Comparison of ENCODE assay signal across 9 cellular contexts in genomic region chr5:88952344-88952743, GRCh38.
DNase-seq lines count a peak whose midpoint lies in the region; ATAC-seq and TF ChIP-seq lines count a peak whose summit lies in the region.
"Had no signal": no experiment of that assay in that cellular context is flagged by ENCODE, and none has a peak within 500 bp of the region (broad histone marks: within the 10 kb centered on the region; RNA-seq: fewer than 3 reads in every experiment).

No MANE protein-coding gene starts in this region.

- H3K27me3 ChIP-seq in adipocyte (replicated peaks; ENCODE audit: control insufficient read depth, insufficient read depth, low read length): no peaks in the 10 kb centered on the region
- no peaks in the 10 kb centered on the region for H3K27me3 ChIP-seq in psoas muscle (ENCODE audit: insufficient read depth in 3 of 3, low read length in 2 of 3)

- no peaks in the 10 kb centered on the region for H3K36me3 ChIP-seq in HEK293 (ENCODE audit: control insufficient read depth in 2 of 2, insufficient read depth in 1 of 2, low read length in 2 of 2)
- no peaks in the 10 kb centered on the region for H3K36me3 ChIP-seq in adipocyte (ENCODE audit: control insufficient read depth, insufficient read depth, low read length, severe bottlenecking)
- H3K36me3 ChIP-seq in psoas muscle (ENCODE audit: insufficient read depth in 1 of 2, low read depth in 1 of 2): no peaks in the 10 kb centered on the region

- H3K27ac ChIP-seq in HEK293 (ENCODE audit: extremely low read depth, low read depth, low read length) (no peak overlapping the region), psoas muscle (peak overlapping the region; percentile 71)

- H3K9me3 ChIP-seq in HEK293 (ENCODE audit: control insufficient read depth, insufficient read depth, low read depth, low read length) (no peaks in the 10 kb centered on the region), adipocyte (ENCODE audit: control insufficient read depth, low read length) (no peaks in the 10 kb centered on the region), psoas muscle (no peaks in the 10 kb centered on the region)

- DNase-seq in NCI-H2081 treated with DMSO at 0.1 percent for 48 hours (lab: John Stamatoyannopoulos, UW) (peak; percentile 41), adipocyte (ENCODE audit: low read depth) (peak; percentile 4), psoas muscle (no peak)
- no peak for DNase-seq in activated CD4-positive, CD25-positive, alpha-beta regulatory T cell treated with anti-CD3 and anti-CD28 coated beads, Interleukin-2, amount 50 U/mL, for 72 hours
- no peak for DNase-seq in activated effector memory CD4-positive, alpha-beta T cell treated with anti-CD3 and anti-CD28 coated beads, Interleukin-2, amount 50 U/mL, for 16 hours
- DNase-seq: activated T-cell treated with anti-CD3 and anti-CD28 coated beads, Interleukin-2, amount 50 U/mL, for 1 hour had no signal

- no peak overlapping the region for H3K4me3 ChIP-seq in HEK293 (ENCODE audit: low read depth, low read length)
- no peak overlapping the region for H3K4me3 ChIP-seq in adipocyte (ENCODE audit: low read length)
- peak overlapping the region; percentile 28 for H3K4me3 ChIP-seq in psoas muscle

- TF ChIP-seq CTCF in HEK293 (tag by site-specific recombination; IDR thresholded peaks at IDR 0.05) (no peak), psoas muscle (IDR thresholded peaks at IDR 0.05) (no peak)

- CTCF ChIA-PET in HEK293 (lab: Yijun Ruan, JAX): no interaction called here

- H3K4me1 ChIP-seq in HEK293 (ENCODE audit: control insufficient read depth, insufficient read depth, low read length): peaks cover 11% of the 10 kb centered on the region
- H3K4me1 ChIP-seq in adipocyte (ENCODE audit: control insufficient read depth, insufficient read depth, low read length): peaks cover 5% of the 10 kb centered on the region
- peaks cover 30% of the 10 kb centered on the region for H3K4me1 ChIP-seq in psoas muscle

- POLR2A ChIA-PET in HEK293 (lab: Yijun Ruan, JAX): no interaction called here

- WGBS in psoas muscle, 3 donors: 11 to 25% (median 22%) methylated on average over 2 of the region's 2 CpGs

- intact Hi-C loops in psoas muscle (cut with DNase I): no loop called here

- ATAC-seq in psoas muscle: peak; percentile 72 to 90 (median 78)
- ATAC-seq in GM19035 (IDR thresholded peaks at IDR 0.05; ENCODE audit: unreplicated experiment): no peak
- ATAC-seq in HG02623 (IDR thresholded peaks at IDR 0.05; ENCODE audit: unreplicated experiment): no peak

- no peak overlapping the region for H3K9ac ChIP-seq in adipocyte (ENCODE audit: low read length)

TF ChIP-seq in HEK293, 187 proteins besides CTCF, POLR2A, EP300 and RAD21 (continues in another document):
- TF ChIP-seq RBAK (tag by site-specific recombination; IDR thresholded peaks at IDR 0.05): no peak
- TF ChIP-seq ZNF280D (tag by site-specific recombination; IDR thresholded peaks at IDR 0.05): no peak
- no peak for TF ChIP-seq ZNF488 (tag by site-specific recombination; IDR thresholded peaks at IDR 0.05)
- no peak for TF ChIP-seq ZNF677 (tag by site-specific recombination; IDR thresholded peaks at IDR 0.05)
- no peak for TF ChIP-seq ZFP41 (tag by site-specific recombination; IDR thresholded peaks at IDR 0.05; ENCODE audit: borderline replicate concordance)
- TF ChIP-seq ZNF791 (tag by site-specific recombination; IDR thresholded peaks at IDR 0.05): no peak
- no peak for TF ChIP-seq ZNF26 (tag by site-specific recombination; IDR thresholded peaks at IDR 0.05)
- no peak for TF ChIP-seq ZNF654 (tag by site-specific recombination; IDR thresholded peaks at IDR 0.05; ENCODE audit: low read depth)
- no peak for TF ChIP-seq ZNF571 (tag by site-specific recombination; IDR thresholded peaks at IDR 0.05)
- TF ChIP-seq ELK4 (IDR thresholded peaks at IDR 0.05; ENCODE audit: borderline replicate concordance, low read depth, low read length): no peak
- TF ChIP-seq ZNF341 (tag by site-specific recombination; IDR thresholded peaks at IDR 0.05; ENCODE audit: low read depth): no peak
- TF ChIP-seq ZNF701 (tag by site-specific recombination; IDR thresholded peaks at IDR 0.05): no peak
- TF ChIP-seq ZBTB21 (tag by site-specific recombination; IDR thresholded peaks at IDR 0.05): no peak
- TF ChIP-seq ZNF239 (tag by site-specific recombination; IDR thresholded peaks at IDR 0.05): no peak
- TF ChIP-seq ZNF132 (tag by site-specific recombination; IDR thresholded peaks at IDR 0.05; ENCODE audit: borderline replicate concordance): no peak
- TF ChIP-seq HIC1 (tag by site-specific recombination; IDR thresholded peaks at IDR 0.05): no peak

Comparison
In these comparisons a context has a peak if more than half of its experiments do, and no peak if none do; other contexts are left out.
1. DNase-seq: peak in NCI-H2081 treated with DMSO at 0.1 percent for 48 hours (single experiment) and adipocyte (single experiment); none in psoas muscle (0 of 2), activated CD4-positive, CD25-positive, alpha-beta regulatory T cell treated with anti-CD3 and anti-CD28 coated beads, Interleukin-2, amount 50 U/mL, for 72 hours (single experiment) and activated effector memory CD4-positive, alpha-beta T cell treated with anti-CD3 and anti-CD28 coated beads, Interleukin-2, amount 50 U/mL, for 16 hours (single experiment).
2. ATAC-seq: peak in psoas muscle (4 of 4); none in GM19035 (single experiment) and HG02623 (single experiment).